9 cellular contexts compared by ENCODE assay signal in the genomic region with DNA sequence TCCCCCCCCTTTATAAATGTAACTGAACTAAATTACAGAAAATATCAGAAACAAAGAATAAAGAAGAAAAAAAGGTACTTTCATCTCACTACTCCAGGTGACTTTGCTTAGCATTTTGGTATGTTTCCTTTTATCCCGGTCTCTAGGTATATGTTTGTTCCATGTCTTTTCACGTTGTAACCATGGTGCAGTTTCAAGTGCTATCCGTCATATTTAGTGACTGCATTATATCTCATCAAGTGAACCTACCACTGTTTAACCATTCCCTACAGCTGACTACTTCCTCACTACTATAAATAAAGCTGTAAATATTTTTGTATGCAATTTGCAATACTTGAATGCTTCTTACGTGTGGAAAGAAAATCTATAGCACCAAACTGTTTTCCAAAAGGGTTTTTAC. TPM values are rescaled to one million over a fixed set of nuclear protein-coding genes. Genes with fewer than 3 reads are reported as not detected.
DNase-seq lines count a peak whose midpoint lies in the region; ATAC-seq, FAIRE-seq and TF ChIP-seq lines count a peak whose summit lies in the region.
"Had no signal": no experiment of that assay in that cellular context is flagged by ENCODE, and none has a peak within 500 bp of the region (broad histone marks: within the 10 kb centered on the region; RNA-seq: fewer than 3 reads in every experiment).

No MANE protein-coding gene starts in this region.

- FAIRE-seq in keratinocyte (lab: Jason Lieb, UNC), result no peak
- no peak for FAIRE-seq in frontal cortex (lab: Jason Lieb, UNC)

- H3K27ac ChIP-seq in ACC112 (ENCODE audit: low read depth, low read length), result no peak overlapping the region
- peak overlapping the region; percentile 85 for H3K27ac ChIP-seq in keratinocyte (ENCODE audit: control insufficient read depth, insufficient read depth, low read length)
- H3K27ac ChIP-seq: prostate gland had no signal

- H3K4me2 ChIP-seq in keratinocyte (ENCODE audit: control insufficient read depth, extremely low read depth, insufficient read depth, low read depth, low read length), result peak overlapping the region; percentile 100

- peak overlapping the region; percentile 87 for H3K4me3 ChIP-seq in ACC112 (ENCODE audit: low read depth, low read length)
- peak overlapping the region; percentile 64 to 98 (median 97) for H3K4me3 ChIP-seq in keratinocyte (ENCODE audit: control insufficient read depth in 2 of 3, extremely low read depth in 1 of 3, insufficient read depth in 2 of 3, low read depth in 1 of 3, low read length in 3 of 3)

- no peak for TF ChIP-seq CTCF in HFFc6 (IDR thresholded peaks at IDR 0.05)
- no peak for TF ChIP-seq CTCF in activated CD8-positive, alpha-beta T cell treated with anti-CD3 and anti-CD28 coated beads for 36 hours (IDR thresholded peaks at IDR 0.05)
- no peak for TF ChIP-seq CTCF in keratinocyte (optimal IDR thresholded peaks at IDR 0.05 in 1 of 3, IDR thresholded peaks at IDR 0.05 in 1 of 3, conservative IDR thresholded peaks at IDR 0.05 in 1 of 3; ENCODE audit: extremely low read depth in 1 of 3, insufficient read depth in 2 of 3, low read length in 3 of 3)

- DNase-seq in HFFc6 (no peak), keratinocyte (ENCODE audit: low read depth, low spot score) (no peak), frontal cortex (ENCODE audit: low spot score in 2 of 2) (no peak)
- DNase-seq in activated CD8-positive, alpha-beta T cell treated with anti-CD3 and anti-CD28 coated beads for 36 hours, result no peak
- no peak for DNase-seq in stimulated activated CD4-positive, alpha-beta T cell treated with anti-CD3 and anti-CD28 coated beads, Interleukin-2, amount 100 ng/mL, for 24 hours
- DNase-seq in activated CD4-positive, CD25-positive, alpha-beta regulatory T cell treated with anti-CD3 and anti-CD28 coated beads, Interleukin-2, amount 50 U/mL, for 72 hours, result no peak

- CTCF ChIA-PET in activated CD8-positive, alpha-beta T cell treated with anti-CD3 and anti-CD28 coated beads for 36 hours (lab: Charles Lee), result no interaction called here

- H4K20me1 ChIP-seq in keratinocyte (ENCODE audit: control insufficient read depth, extremely low read depth, insufficient read depth, low read length), result peaks cover 15% of the 10 kb centered on the region

- peaks cover 19% of the 10 kb centered on the region; the same call in 1 of the 2 replicates for H3K36me3 ChIP-seq in ACC112 (ENCODE audit: insufficient read depth, low read length)
- H3K36me3 ChIP-seq in keratinocyte (ENCODE audit: control insufficient read depth in 2 of 2, extremely low read depth in 1 of 2, insufficient read depth in 2 of 2, low read length in 2 of 2), result peaks cover 0 to 19% of the 10 kb centered on the region in 2 experiments
- H3K36me3 ChIP-seq: prostate gland had no signal

- no peak for ATAC-seq in activated CD8-positive, alpha-beta T cell treated with anti-CD3 and anti-CD28 coated beads for 36 hours
- no peak for ATAC-seq in GM18519 (IDR thresholded peaks at IDR 0.05; ENCODE audit: low FRiP score, unreplicated experiment)

- no peaks in the 10 kb centered on the region for H3K9me3 ChIP-seq in keratinocyte (ENCODE audit: control insufficient read depth, low read depth, low read length)
- H3K9me3 ChIP-seq: prostate gland had no signal

- POLR2A ChIA-PET in activated CD8-positive, alpha-beta T cell treated with anti-CD3 and anti-CD28 coated beads for 36 hours (lab: Charles Lee), result interaction anchor here (0.7 to 1.5 kb wide), 5 partner anchors 8 to 143 kb away, joined by 3 to 7 read pairs (median 3); partner anchors contain the start of gene HDGFL3

- peaks cover 14% of the 10 kb centered on the region for H3K4me1 Mint-ChIP-seq in HFFc6 (ENCODE audit: low read depth)
- peaks cover 17% of the 10 kb centered on the region for H3K4me1 Mint-ChIP-seq in activated CD8-positive, alpha-beta T cell treated with anti-CD3 and anti-CD28 coated beads for 36 hours (ENCODE audit: low read depth)

- H3K4me3 Mint-ChIP-seq in HFFc6, result no peak overlapping the region; the same call in 1 of the 2 replicates
- no peak overlapping the region for H3K4me3 Mint-ChIP-seq in activated CD8-positive, alpha-beta T cell treated with anti-CD3 and anti-CD28 coated beads for 36 hours

- peaks cover 6% of the 10 kb centered on the region for H3K9me3 Mint-ChIP-seq in HFFc6
- peaks cover 6% of the 10 kb centered on the region for H3K9me3 Mint-ChIP-seq in activated CD8-positive, alpha-beta T cell treated with anti-CD3 and anti-CD28 coated beads for 36 hours

- H2AFZ ChIP-seq in ACC112 (ENCODE audit: low read length, unreplicated experiment), result no peak overlapping the region
- no peak overlapping the region for H2AFZ ChIP-seq in keratinocyte (ENCODE audit: control insufficient read depth, low read length)

- peaks cover 6% of the 10 kb centered on the region for H3K9me1 ChIP-seq in keratinocyte (ENCODE audit: control insufficient read depth, extremely low read depth, insufficient read depth, low read length)

- H3K79me2 ChIP-seq in ACC112 (ENCODE audit: control insufficient read depth, insufficient read depth, low read length, unreplicated experiment) (peaks cover 64% of the 10 kb centered on the region), keratinocyte (ENCODE audit: control insufficient read depth, insufficient read depth, low read length) (peaks cover 66% of the 10 kb centered on the region)

- H3K27ac Mint-ChIP-seq in HFFc6, result 0 out of 2 replicates have a peak overlapping the region, but pooled peaks have one; percentile 11
- peak overlapping the region; percentile 88 for H3K27ac Mint-ChIP-seq in activated CD8-positive, alpha-beta T cell treated with anti-CD3 and anti-CD28 coated beads for 36 hours

- intact Hi-C loops in activated CD8-positive, alpha-beta T cell treated with anti-CD3 and anti-CD28 coated beads for 36 hours (cut with micrococcal nuclease), result loop anchor here (5.0 kb wide), 1 partner anchor 147 kb away; no protein-coding TSS in a partner anchor

- dilution Hi-C loops in keratinocyte (cut with MboI; ENCODE audit: extremely low pct_ligation_motif_present, low sequenced_read_pairs), result no loop called here

- H3K27me3 Mint-ChIP-seq in HFFc6 (ENCODE audit: insufficient read depth), result no peaks in the 10 kb centered on the region; the same call in 1 of the 2 replicates
- no peaks in the 10 kb centered on the region for H3K27me3 Mint-ChIP-seq in activated CD8-positive, alpha-beta T cell treated with anti-CD3 and anti-CD28 coated beads for 36 hours

- H3K4me1 ChIP-seq in ACC112 (ENCODE audit: control insufficient read depth, insufficient read depth, low read length, unreplicated experiment), result peaks cover 39% of the 10 kb centered on the region
- peaks cover 38% of the 10 kb centered on the region for H3K4me1 ChIP-seq in keratinocyte (ENCODE audit: control insufficient read depth, extremely low read depth, insufficient read depth, low read length)
- H3K4me1 ChIP-seq: prostate gland had no signal

- peaks cover 21% of the 10 kb centered on the region for H3K36me3 Mint-ChIP-seq in HFFc6 (ENCODE audit: low read depth)
- H3K36me3 Mint-ChIP-seq in activated CD8-positive, alpha-beta T cell treated with anti-CD3 and anti-CD28 coated beads for 36 hours (ENCODE audit: low read depth), result peaks cover 24% of the 10 kb centered on the region

- H3K9ac ChIP-seq in keratinocyte (ENCODE audit: control insufficient read depth, extremely low read depth, insufficient read depth, low read length), result peak overlapping the region; percentile 95

- H3K27me3 ChIP-seq in ACC112 (ENCODE audit: insufficient read depth, low read length), result no peaks in the 10 kb centered on the region
- no peaks in the 10 kb centered on the region for H3K27me3 ChIP-seq in keratinocyte (ENCODE audit: control insufficient read depth, extremely low read depth, insufficient read depth, low read length)

RNA-seq across cellular contexts. Expression of gene BTBD1, which starts 2.2 kb away (rescaled TPM):
- 10 to 100 TPM; 62.2 to 74.8 (median 69.4) TPM for total RNA-seq in HFFc6 (2021; fragmentation: NEBNext Ultra II Directional; extraction: Animal tissue kit (Norgen Biotek cat#: 25700))
- total RNA-seq in activated CD8-positive, alpha-beta T cell treated with anti-CD3 and anti-CD28 coated beads for 36 hours, result 10 to 100 TPM; 63.3 to 63.8 TPM
- 37.8 to 70.5 TPM (median 58.7 TPM) in 3 replicates for polyA plus RNA-seq in keratinocyte
- 30.1 TPM for polyA plus RNA-seq in keratinocyte (2011; ENCODE audit: low read depth)
- 42.4 and 82.9 TPM in 2 replicates for polyA plus RNA-seq in keratinocyte (2011; cell fraction: cytosol; rRNA removed)
- polyA plus RNA-seq in keratinocyte (2011; cell fraction: nucleus; rRNA removed), result 32.7 and 39.3 TPM in 2 replicates
- 31.3 and 37.9 TPM in 2 replicates for polyA plus RNA-seq in keratinocyte (2012; ENCODE audit: low replicate concordance)
- 12.1 to 78.3 TPM (median 44.4 TPM) in 3 replicates for polyA minus RNA-seq in keratinocyte
- polyA minus RNA-seq in keratinocyte (2011; cell fraction: cytosol; rRNA and poly(A)+ RNA removed), result 69.8 TPM
- polyA minus RNA-seq in keratinocyte (2011; cell fraction: nucleus; rRNA and poly(A)+ RNA removed), result 25.6 and 47.0 TPM in 2 replicates
- total RNA-seq in frontal cortex, result 156 TPM

RNA-seq across cellular contexts. Expression of gene TM6SF1, which starts 42.6 kb away (rescaled TPM):
- under 1 TPM in 4 of 6 experiments, not detected in 2; 0.25 to 0.46 (median 0.42) TPM for total RNA-seq in HFFc6 (2021; fragmentation: NEBNext Ultra II Directional; extraction: Animal tissue kit (Norgen Biotek cat#: 25700))
- 1 to 10 TPM; 5.6 TPM for total RNA-seq in activated CD8-positive, alpha-beta T cell treated with anti-CD3 and anti-CD28 coated beads for 36 hours
- 0.05 TPM in 1 of 3 replicates, not detected in the others for polyA plus RNA-seq in keratinocyte
- not detected for polyA plus RNA-seq in keratinocyte (2011; ENCODE audit: low read depth)
- 0.05 TPM in 1 of 2 replicates, not detected in the other for polyA plus RNA-seq in keratinocyte (2011; cell fraction: cytosol; rRNA removed)
- not detected in 2 replicates for polyA plus RNA-seq in keratinocyte (2011; cell fraction: nucleus; rRNA removed)
- not detected in 2 replicates for polyA plus RNA-seq in keratinocyte (2012; ENCODE audit: low replicate concordance)
- not detected in 3 replicates for polyA minus RNA-seq in keratinocyte
- not detected for polyA minus RNA-seq in keratinocyte (2011; cell fraction: cytosol; rRNA and poly(A)+ RNA removed)
- not detected in 2 replicates for polyA minus RNA-seq in keratinocyte (2011; cell fraction: nucleus; rRNA and poly(A)+ RNA removed)
- 27.7 TPM for total RNA-seq in frontal cortex

RNA-seq across cellular contexts. Expression of gene C15orf40, which starts 53.4 kb away (rescaled TPM):
- 10 to 100 TPM; 21.1 to 31.5 (median 26.3) TPM for total RNA-seq in HFFc6 (2021; fragmentation: NEBNext Ultra II Directional; extraction: Animal tissue kit (Norgen Biotek cat#: 25700))
- 10 to 100 TPM; 25.6 to 30.2 TPM for total RNA-seq in activated CD8-positive, alpha-beta T cell treated with anti-CD3 and anti-CD28 coated beads for 36 hours
- 26.6 to 28.7 TPM (median 28.6 TPM) in 3 replicates for polyA plus RNA-seq in keratinocyte
- polyA plus RNA-seq in keratinocyte (2011; ENCODE audit: low read depth), result 7.1 TPM
- 15.5 and 21.1 TPM in 2 replicates for polyA plus RNA-seq in keratinocyte (2011; cell fraction: cytosol; rRNA removed)
- polyA plus RNA-seq in keratinocyte (2011; cell fraction: nucleus; rRNA removed), result 8.3 and 9.3 TPM in 2 replicates
- polyA plus RNA-seq in keratinocyte (2012; ENCODE audit: low replicate concordance), result 19.2 and 41.8 TPM in 2 replicates
- polyA minus RNA-seq in keratinocyte, result 4.1 to 6.5 TPM (median 6.0 TPM) in 3 replicates
- 11.9 TPM for polyA minus RNA-seq in keratinocyte (2011; cell fraction: cytosol; rRNA and poly(A)+ RNA removed)
- 5.1 and 8.0 TPM in 2 replicates for polyA minus RNA-seq in keratinocyte (2011; cell fraction: nucleus; rRNA and poly(A)+ RNA removed)
- total RNA-seq in frontal cortex, result 10.2 TPM

Comparison
In these comparisons a context has a peak if more than half of its experiments do, and no peak if none do; other contexts are left out.
1. RNA of gene TM6SF1, which starts 42.6 kb away (total RNA-seq): 27.7 TPM in frontal cortex (single experiment) and 5.6 TPM in activated CD8-positive, alpha-beta T cell treated with anti-CD3 and anti-CD28 coated beads for 36 hours; 0.25 to 0.46 TPM in HFFc6; every median in the first group is over 4 times any median in the second.